ENCODE assay signal across 24 cellular contexts in the genomic region with DNA sequence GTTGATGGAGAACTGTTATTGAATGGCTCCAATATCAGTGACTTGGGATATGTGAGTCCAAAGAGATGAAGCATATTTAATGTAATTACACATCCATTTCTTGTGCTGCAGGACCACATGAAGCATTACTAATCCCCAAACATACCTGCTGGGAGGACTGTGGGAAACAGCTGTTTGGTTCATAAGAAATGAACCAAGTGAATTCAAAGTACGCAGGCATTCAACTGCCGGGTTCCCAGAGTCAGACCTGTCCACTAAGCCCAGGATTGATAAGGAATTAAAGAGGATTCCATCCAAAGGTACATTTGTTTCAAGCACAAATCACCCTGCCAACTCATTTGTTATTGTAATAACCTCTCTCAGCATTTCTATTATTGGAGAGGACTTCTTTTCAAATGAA.
"Had no signal": no experiment of that assay in that cellular context is flagged by ENCODE, and none has a peak within 500 bp of the region (broad histone marks: within the 10 kb centered on the region; RNA-seq: fewer than 3 reads in every experiment).

No MANE protein-coding gene starts in this region.

- H3K79me2 ChIP-seq: hepatocyte had no signal

- H3K27ac Mint-ChIP-seq: activated CD4-positive, alpha-beta T cell treated with anti-CD3 and anti-CD28 coated beads, Interleukin-2, amount 10 ng/mL, durations not matched to agents 7 days and 5 days; activated CD8-positive, alpha-beta memory T cell treated with anti-CD3 and anti-CD28 coated beads, Interleukin-2, amount 10 ng/mL, durations not matched to agents 7 days and 5 days; activated CD8-positive, alpha-beta T cell treated with anti-CD3 and anti-CD28 coated beads for 36 hours; activated naive CD8-positive, alpha-beta T cell treated with anti-CD3 and anti-CD28 coated beads, Interleukin-2, amount 50 U/mL, for 24 hours; mesothelial cell of epicardium; natural killer cell had no signal

- H3K4me3 ChIP-seq: hepatocyte, left ventricle myocardium inferior, pancreas, right lobe of liver, skin epidermis, stomach, suprapubic skin, tibial nerve had no signal

- H3K4me3 Mint-ChIP-seq: activated CD4-positive, alpha-beta T cell treated with anti-CD3 and anti-CD28 coated beads, Interleukin-2, amount 10 ng/mL, durations not matched to agents 7 days and 5 days; activated CD8-positive, alpha-beta memory T cell treated with anti-CD3 and anti-CD28 coated beads, Interleukin-2, amount 10 ng/mL, durations not matched to agents 7 days and 5 days; activated CD8-positive, alpha-beta T cell treated with anti-CD3 and anti-CD28 coated beads for 36 hours; activated naive CD8-positive, alpha-beta T cell treated with anti-CD3 and anti-CD28 coated beads, Interleukin-2, amount 50 U/mL, for 24 hours; mesothelial cell of epicardium; natural killer cell had no signal

- H2AFZ ChIP-seq: hepatocyte had no signal

- H3K27me3 Mint-ChIP-seq: activated CD4-positive, alpha-beta T cell treated with anti-CD3 and anti-CD28 coated beads, Interleukin-2, amount 10 ng/mL, durations not matched to agents 7 days and 5 days; activated CD8-positive, alpha-beta memory T cell treated with anti-CD3 and anti-CD28 coated beads, Interleukin-2, amount 10 ng/mL, durations not matched to agents 7 days and 5 days; activated CD8-positive, alpha-beta T cell treated with anti-CD3 and anti-CD28 coated beads for 36 hours; activated naive CD8-positive, alpha-beta T cell treated with anti-CD3 and anti-CD28 coated beads, Interleukin-2, amount 50 U/mL, for 24 hours had no signal

- H3K9me3 ChIP-seq: pancreas, right lobe of liver, suprapubic skin, tibial nerve had no signal

- DNase-seq: activated CD4-positive, alpha-beta T cell treated with anti-CD3 and anti-CD28 coated beads, Interleukin-2, amount 10 ng/mL, durations not matched to agents 7 days and 5 days; activated CD4-positive, CD25-positive, alpha-beta regulatory T cell treated with anti-CD3 and anti-CD28 coated beads, Interleukin-2, amount 50 U/mL, for 72 hours; activated CD8-positive, alpha-beta memory T cell treated with anti-CD3 and anti-CD28 coated beads, Interleukin-2, amount 10 ng/mL, durations not matched to agents 7 days and 5 days; activated CD8-positive, alpha-beta T cell treated with anti-CD3 and anti-CD28 coated beads for 36 hours; activated effector memory CD4-positive, alpha-beta T cell treated with anti-CD3 and anti-CD28 coated beads, Interleukin-2, amount 50 U/mL, for 16 hours; activated naive CD4-positive, alpha-beta T cell treated with anti-CD3 and anti-CD28 coated beads, Interleukin-2, amount 50 U/mL, for 16 hours; activated naive CD8-positive, alpha-beta T cell treated with anti-CD3 and anti-CD28 coated beads, Interleukin-2, amount 50 U/mL, for 24 hours; activated T-cell treated with anti-CD3 and anti-CD28 coated beads for 4 hours; anterior cingulate cortex; central memory CD4-positive, alpha-beta T cell; effector memory CD4-positive, alpha-beta T cell; foreskin melanocyte; glutamatergic neuron; left ventricle myocardium inferior; natural killer cell; pancreas; right lobe of liver; stimulated activated CD4-positive, alpha-beta T cell treated with anti-CD3 and anti-CD28 coated beads, Interleukin-1b, Interleukin-23, amount 100 ng/mL, for 48 hours; stomach had no signal

- H3K4me2 ChIP-seq: hepatocyte had no signal

- H3K36me3 ChIP-seq: left ventricle myocardium inferior, pancreas, right lobe of liver, stomach, suprapubic skin, tibial nerve had no signal

- H3K27me3 ChIP-seq: hepatocyte, pancreas, right lobe of liver, stomach, suprapubic skin, tibial nerve had no signal

- H3K27ac ChIP-seq: hepatocyte, left ventricle myocardium inferior, pancreas, right lobe of liver, skin epidermis, stomach, suprapubic skin, tibial nerve had no signal

- H3K4me1 ChIP-seq: left ventricle myocardium inferior, pancreas, right lobe of liver, stomach, suprapubic skin had no signal

- H3K4me1 Mint-ChIP-seq: activated CD4-positive, alpha-beta T cell treated with anti-CD3 and anti-CD28 coated beads, Interleukin-2, amount 10 ng/mL, durations not matched to agents 7 days and 5 days; activated CD8-positive, alpha-beta memory T cell treated with anti-CD3 and anti-CD28 coated beads, Interleukin-2, amount 10 ng/mL, durations not matched to agents 7 days and 5 days; activated naive CD8-positive, alpha-beta T cell treated with anti-CD3 and anti-CD28 coated beads, Interleukin-2, amount 50 U/mL, for 24 hours; mesothelial cell of epicardium; natural killer cell had no signal

- H3K36me3 Mint-ChIP-seq: activated CD8-positive, alpha-beta memory T cell treated with anti-CD3 and anti-CD28 coated beads, Interleukin-2, amount 10 ng/mL, durations not matched to agents 7 days and 5 days; mesothelial cell of epicardium; natural killer cell had no signal

- ATAC-seq: activated CD8-positive, alpha-beta memory T cell treated with anti-CD3 and anti-CD28 coated beads, Interleukin-2, amount 10 ng/mL, durations not matched to agents 7 days and 5 days; activated CD8-positive, alpha-beta T cell treated with anti-CD3 and anti-CD28 coated beads for 36 hours; activated naive CD8-positive, alpha-beta T cell treated with anti-CD3 and anti-CD28 coated beads, Interleukin-2, amount 50 U/mL, for 24 hours; natural killer cell; right lobe of liver had no signal

- H3K9me3 Mint-ChIP-seq: activated CD4-positive, alpha-beta T cell treated with anti-CD3 and anti-CD28 coated beads, Interleukin-2, amount 10 ng/mL, durations not matched to agents 7 days and 5 days; activated CD8-positive, alpha-beta T cell treated with anti-CD3 and anti-CD28 coated beads for 36 hours; mesothelial cell of epicardium had no signal
